Comparison of ENCODE assay signal across 17 cellular contexts in genomic region chr3:36701903-36702374, GRCh38.
A peak's percentile ranks its signal among the peaks of the same experiment; 100 is the strongest.
DNase-seq lines count a peak whose midpoint lies in the region; ATAC-seq and TF ChIP-seq lines count a peak whose summit lies in the region.
"Had no signal": no experiment of that assay in that cellular context is flagged by ENCODE, and none has a peak within 500 bp of the region (broad histone marks: within the 10 kb centered on the region; RNA-seq: fewer than 3 reads in every experiment).

No MANE protein-coding gene starts in this region.

- no peak overlapping the region for H3K56ac ChIP-seq in IMR-90 (ENCODE audit: extremely low read depth, insufficient read depth, low read length)

- no peak overlapping the region for H3K27ac Mint-ChIP-seq in progenitor cell of endocrine pancreas

- H3K14ac ChIP-seq in IMR-90 (replicated peaks; ENCODE audit: low read depth, low read length): no peak overlapping the region

- CTCF ChIA-PET in IMR-90 (lab: Yijun Ruan, JAX): interaction anchor here (1.1 kb wide), 1 partner anchor 737 kb away, joined by 5 read pairs; no protein-coding TSS in a partner anchor

- H3K4me2 ChIP-seq in IMR-90 (ENCODE audit: low read depth, low read length): no peak overlapping the region

- no peaks in the 10 kb centered on the region for H3K36me3 ChIP-seq in IMR-90 (ENCODE audit: control insufficient read depth, insufficient read depth, low read length)
- H3K36me3 ChIP-seq: gastroesophageal sphincter, stomach had no signal

- H3K9me1 ChIP-seq in IMR-90 (ENCODE audit: insufficient read depth, low read length): peaks cover 7% of the 10 kb centered on the region; the same call in 1 of the 2 replicates

- no peak overlapping the region for H4K5ac ChIP-seq in IMR-90 (ENCODE audit: low read depth, low read length)

- H3K4me1 Mint-ChIP-seq in progenitor cell of endocrine pancreas (ENCODE audit: low read depth): no peaks in the 10 kb centered on the region

- in situ Hi-C loops in IMR-90 (cut with MboI; ENCODE audit: low sequenced_read_pairs): no loop called here

- H3K9me3 Mint-ChIP-seq in progenitor cell of endocrine pancreas (ENCODE audit: low read depth): no peaks in the 10 kb centered on the region

- H3K79me1 ChIP-seq in IMR-90 (ENCODE audit: low read depth in 1 of 2, low read length in 2 of 2): no peaks in the 10 kb centered on the region

- peak; percentile 50 for ATAC-seq in IMR-90 (ENCODE audit: low read depth)
- no peak for ATAC-seq in HG02678 (IDR thresholded peaks at IDR 0.05; ENCODE audit: unreplicated experiment)
- ATAC-seq: gastroesophageal sphincter had no signal

- peak overlapping the region; percentile 29 for H2BK5ac ChIP-seq in IMR-90 (ENCODE audit: low read depth, low read length, poor library complexity, severe bottlenecking)

- peak overlapping the region; percentile 67 for H4K91ac ChIP-seq in IMR-90 (ENCODE audit: insufficient read depth, low read depth, low read length)

- no peak overlapping the region for H3K4ac ChIP-seq in IMR-90 (ENCODE audit: low read depth, low read length)

- H3K27ac ChIP-seq in IMR-90 (ENCODE audit: insufficient read depth, low read length): no peak overlapping the region
- H3K27ac ChIP-seq: C4-2B, coronary artery, gastroesophageal sphincter, stomach had no signal

- no peak overlapping the region for H2AK5ac ChIP-seq in IMR-90 (ENCODE audit: low read depth, low read length)

- no peak for TF ChIP-seq POLR2A in IMR-90 (IDR thresholded peaks at IDR 0.05; ENCODE audit: low read depth, low read length)

- no peaks in the 10 kb centered on the region for H3K4me1 ChIP-seq in IMR-90 (ENCODE audit: control insufficient read depth, insufficient read depth, low read length)
- H3K4me1 ChIP-seq: gastroesophageal sphincter, stomach had no signal

- no peaks in the 10 kb centered on the region for H3K27me3 ChIP-seq in IMR-90 (ENCODE audit: control insufficient read depth, insufficient read depth, low read length)
- H3K27me3 ChIP-seq: gastroesophageal sphincter had no signal

- no peak overlapping the region for H3K4me3 ChIP-seq in IMR-90 (ENCODE audit: insufficient read depth, low read depth, low read length)
- no peak overlapping the region for H3K4me3 ChIP-seq in fibroblast of villous mesenchyme (ENCODE audit: low read depth, low read length)
- H3K4me3 ChIP-seq: coronary artery, gastroesophageal sphincter, stomach had no signal

- peak overlapping the region; percentile 16; the same call in 1 of the 2 replicates for H2BK20ac ChIP-seq in IMR-90 (ENCODE audit: low read depth, low read length)

- WGBS in IMR-90 (ENCODE audit: extremely low coverage in 2 of 2, insufficient read length in 1 of 2), 2 experiments: 0% methylated on average over 2 of the region's 6 CpGs; no CpG with 5 or more reads in 1 of the 2 experiments

- no TSS peak for BruUV-seq in IMR-90 (replicated peaks; lab: Mats Ljungman, UMichigan)

- DNase-seq in AG09319 (ENCODE audit: extremely low read depth, low read depth) (peak; percentile 35), IMR-90 (peak; percentile 96), astrocyte of the hippocampus (ENCODE audit: low read depth, low spot score) (peak; percentile 44), fibroblast of villous mesenchyme (ENCODE audit: low read depth) (peak; percentile 39), progenitor cell of endocrine pancreas (ENCODE audit: low spot score, unreplicated experiment) (no peak), NCI-H1694 treated with DMSO at 0.1 percent for 48 hours (lab: John Stamatoyannopoulos, UW) (no peak), NCI-H345 (lab: John Stamatoyannopoulos, UW) (no peak)
- DNase-seq: activated naive CD4-positive, alpha-beta T cell treated with Interleukin-2 at 50 U/mL for 16 hours; MV-4-11; NCI-H510A; retina; Right ventricle myocardium superior; stomach had no signal

- POLR2A ChIA-PET in IMR-90 (lab: Charles Lee; ENCODE audit: unreplicated experiment): no interaction called here

- peak overlapping the region; percentile 11 for H2AK9ac ChIP-seq in IMR-90 (replicated peaks; ENCODE audit: low read depth, low read length, poor library complexity)

- dilution Hi-C loops in IMR-90 (cut with HindIII; ENCODE audit: low sequenced_read_pairs, unreplicated experiment): no loop called here

- no peaks in the 10 kb centered on the region for H3K36me3 Mint-ChIP-seq in progenitor cell of endocrine pancreas (ENCODE audit: insufficient read depth)

- H2BK15ac ChIP-seq in IMR-90 (ENCODE audit: low read depth, low read length): no peak overlapping the region

- H3K4me3 Mint-ChIP-seq in progenitor cell of endocrine pancreas (ENCODE audit: low read depth): no peak overlapping the region

- peak overlapping the region; percentile 80 for H2AFZ ChIP-seq in IMR-90 (replicated peaks; ENCODE audit: low read length, poor library complexity)

- H2BK120ac ChIP-seq in IMR-90 (ENCODE audit: low read depth, low read length): peak overlapping the region; percentile 36; the same call in 1 of the 2 replicates

- peaks cover 4% of the 10 kb centered on the region for H3K27me3 Mint-ChIP-seq in progenitor cell of endocrine pancreas

- H3K9me3 ChIP-seq in IMR-90 (ENCODE audit: control insufficient read depth, insufficient read depth, low read length): no peaks in the 10 kb centered on the region
- H3K9me3 ChIP-seq: gastroesophageal sphincter, stomach had no signal

- no peak for TF ChIP-seq RAD21 in IMR-90 (IDR thresholded peaks at IDR 0.05; ENCODE audit: low read length)

- no peak overlapping the region for H3K23ac ChIP-seq in IMR-90 (ENCODE audit: low read depth, low read length)

- no peaks in the 10 kb centered on the region for H4K20me1 ChIP-seq in IMR-90 (ENCODE audit: insufficient read depth, low read length)

- no peak overlapping the region for H3K18ac ChIP-seq in IMR-90 (ENCODE audit: low read depth, low read length)

- no peak overlapping the region for H4K8ac ChIP-seq in IMR-90 (ENCODE audit: low read depth in 2 of 2, low read length in 2 of 2)

- intact Hi-C loops in IMR-90 (cut with micrococcal nuclease): loop anchor here (1.0 to 5.0 kb wide), 5 partner anchors 110 to 793 kb away; no protein-coding TSS in a partner anchor

- H3K9ac ChIP-seq in IMR-90 (ENCODE audit: low read depth, low read length): no peak overlapping the region

- TF ChIP-seq CTCF in AG09319 (IDR thresholded peaks at IDR 0.05; ENCODE audit: low read depth, low read length): no peak
- no peak for TF ChIP-seq CTCF in IMR-90 (conservative IDR thresholded peaks at IDR 0.05; ENCODE audit: low read depth, low read length)
- TF ChIP-seq CTCF in fibroblast of villous mesenchyme (IDR thresholded peaks at IDR 0.05; ENCODE audit: insufficient read depth, low read depth, low read length): no peak
- no peak for TF ChIP-seq CTCF in progenitor cell of endocrine pancreas (IDR thresholded peaks at IDR 0.05; ENCODE audit: unreplicated experiment)

TF ChIP-seq in IMR-90, 13 proteins besides CTCF, POLR2A, EP300 and RAD21:
- TF ChIP-seq MXI1 (IDR thresholded peaks at IDR 0.05; ENCODE audit: borderline replicate concordance, low read depth, low read length) (0 out of 2 replicates have a peak, but pooled peaks have one; percentile 31), NFE2L2 (IDR thresholded peaks at IDR 0.05; ENCODE audit: low read depth, low read length) (no peak), FOS (IDR thresholded peaks at IDR 0.05; ENCODE audit: low read depth, low read length) (peak; percentile 62), BHLHE40 (IDR thresholded peaks at IDR 0.05; ENCODE audit: low read depth, low read length) (peak; percentile 91), CHD1 (IDR thresholded peaks at IDR 0.05; ENCODE audit: low read depth, low read length) (no peak), CEBPB (IDR thresholded peaks at IDR 0.05; ENCODE audit: low read depth, low read length) (peak; percentile 63; the same call in 1 of the 2 replicates), RCOR1 (IDR thresholded peaks at IDR 0.05; ENCODE audit: insufficient replicate concordance, low read length) (no peak), ELK1 (IDR thresholded peaks at IDR 0.05; ENCODE audit: borderline replicate concordance, low read depth, low read length) (no peak)
- TF ChIP-seq, protein P1, sequence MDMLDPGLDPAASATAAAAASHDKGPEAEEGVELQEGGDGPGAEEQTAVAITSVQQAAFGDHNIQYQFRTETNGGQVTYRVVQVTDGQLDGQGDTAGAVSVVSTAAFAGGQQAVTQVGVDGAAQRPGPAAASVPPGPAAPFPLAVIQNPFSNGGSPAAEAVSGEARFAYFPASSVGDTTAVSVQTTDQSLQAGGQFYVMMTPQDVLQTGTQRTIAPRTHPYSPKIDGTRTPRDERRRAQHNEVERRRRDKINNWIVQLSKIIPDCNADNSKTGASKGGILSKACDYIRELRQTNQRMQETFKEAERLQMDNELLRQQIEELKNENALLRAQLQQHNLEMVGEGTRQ (IDR thresholded peaks at IDR 0.05; ENCODE audit: low read depth, low read length): peak; percentile 89

Comparison
In these comparisons a context has a peak if more than half of its experiments do, and no peak if none do; other contexts are left out.
1. DNase-seq: peak in AG09319 (single experiment), IMR-90 (single experiment), astrocyte of the hippocampus (single experiment) and fibroblast of villous mesenchyme (single experiment); none in progenitor cell of endocrine pancreas (single experiment), NCI-H1694 treated with DMSO at 0.1 percent for 48 hours (single experiment) and NCI-H345 (single experiment).